Comparison of ENCODE assay signal across 8 cellular contexts in genomic region chr14:81221579-81222102, GRCh38. TPM values are rescaled to one million over a fixed set of nuclear protein-coding genes. Genes with fewer than 3 reads are reported as not detected.
DNase-seq lines count a peak whose midpoint lies in the region; ATAC-seq and TF ChIP-seq lines count a peak whose summit lies in the region.

No MANE protein-coding gene starts in this region.

- H3K4me1 ChIP-seq in psoas muscle, result peaks cover 22% of the 10 kb centered on the region

- 18 to 22% (median 19%) methylated on average over 16 of the region's 16 CpGs for WGBS in psoas muscle, 3 donors

- no peaks in the 10 kb centered on the region for H3K27me3 ChIP-seq in psoas muscle (ENCODE audit: insufficient read depth in 3 of 3, low read length in 2 of 3)

- intact Hi-C loops in psoas muscle (cut with DNase I), result loop anchor here (5.0 kb wide), 3 partner anchors 46 to 246 kb away; no protein-coding TSS in a partner anchor

- H3K36me3 ChIP-seq in psoas muscle (ENCODE audit: insufficient read depth in 1 of 2, low read depth in 1 of 2), result no peaks in the 10 kb centered on the region

- H3K9me3 ChIP-seq in psoas muscle, result no peaks in the 10 kb centered on the region

- peak overlapping the region; percentile 97 for H3K27ac ChIP-seq in psoas muscle

- DNase-seq in NCI-H748 (lab: John Stamatoyannopoulos, UW; ENCODE audit: unreplicated experiment) (peak; percentile 44), NCI-H748 treated with DMSO at 0.1 percent for 48 hours (lab: John Stamatoyannopoulos, UW) (no peak), SK-N-DZ (ENCODE audit: low spot score) (peak; percentile 42), fibroblast of gingiva (ENCODE audit: low read depth) (peak; percentile 3), psoas muscle (no peak), middle frontal gyrus (ENCODE audit: extremely low spot score, low spot score) (no peak), NCI-H2029 treated with DMSO at 0.1 percent for 48 hours (lab: John Stamatoyannopoulos, UW) (no peak), retina (no peak)

- H3K4me3 ChIP-seq in psoas muscle, result peak overlapping the region; percentile 87

- ATAC-seq in psoas muscle, result peak in 2 of 4 donors; percentile 5 to 12

- no peak for TF ChIP-seq CTCF in psoas muscle (IDR thresholded peaks at IDR 0.05)

RNA-seq across cellular contexts. Expression of gene GTF2A1, which starts 0.9 kb away (rescaled TPM):
- polyA plus RNA-seq in SK-N-DZ (2014; cell fraction: cytosol; rRNA removed), result 15.6 and 15.8 TPM in 2 replicates
- polyA plus RNA-seq in SK-N-DZ (2014; cell fraction: nucleus; rRNA removed), result 7.7 and 9.9 TPM in 2 replicates
- 10 to 100 TPM; 25.5 to 45.1 (median 33.0) TPM for total RNA-seq in psoas muscle
- 10 to 100 TPM in 1 of 3 donors, 1 to 10 TPM in 2; 8.1 to 25.3 (median 8.8) TPM for polyA plus RNA-seq in psoas muscle

Comparison
In these comparisons a context has a peak if more than half of its experiments do, and no peak if none do; other contexts are left out.
1. DNase-seq: peak in NCI-H748 (single experiment), SK-N-DZ (single experiment) and fibroblast of gingiva (single experiment); none in NCI-H748 treated with DMSO at 0.1 percent for 48 hours (single experiment), psoas muscle (0 of 2), middle frontal gyrus (single experiment), NCI-H2029 treated with DMSO at 0.1 percent for 48 hours (single experiment) and retina (single experiment).